ENCODE assay signal across 1 cellular context in the genomic region with DNA sequence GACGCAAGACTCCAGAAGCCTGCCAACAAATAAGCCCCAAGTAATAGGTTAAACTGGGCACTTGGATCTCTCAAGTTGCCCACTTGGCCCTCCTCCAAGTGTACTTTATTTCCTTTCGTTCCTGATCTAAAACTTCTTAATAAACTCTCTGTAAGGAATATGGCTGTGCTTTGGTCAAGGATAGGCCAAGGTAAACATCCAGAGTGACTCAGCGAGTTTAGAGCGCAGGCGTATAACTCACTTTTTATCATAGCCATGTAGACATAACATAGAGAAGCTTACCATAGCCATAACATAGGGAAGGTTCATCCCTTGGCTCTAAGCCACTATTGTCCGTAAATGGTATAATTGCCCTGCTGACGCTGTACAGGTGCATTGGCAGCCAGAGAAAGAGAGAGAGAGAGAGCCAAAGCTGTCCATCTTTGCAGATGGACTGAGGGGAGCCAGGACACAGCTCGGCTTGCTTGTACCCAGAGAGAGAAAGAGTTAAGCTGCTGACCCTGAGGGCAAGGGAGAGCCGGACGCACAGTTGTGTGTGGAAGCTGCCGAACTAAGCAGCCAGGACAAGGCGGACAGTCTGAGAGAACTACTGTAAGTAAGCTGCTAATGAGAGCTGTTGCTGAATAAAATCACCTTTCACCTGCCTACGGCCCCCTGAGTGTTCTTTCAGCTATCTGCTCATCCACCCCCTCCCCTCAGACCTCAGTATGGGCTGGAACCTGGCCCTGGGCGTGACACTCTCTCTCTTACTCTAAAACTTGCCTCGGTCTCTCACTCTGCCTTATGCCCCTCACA.
A peak's percentile ranks its signal among the peaks of the same experiment; 100 is the strongest.
TF ChIP-seq lines count a peak whose summit lies in the region.

No MANE protein-coding gene starts in this region.

TF ChIP-seq in K562, 482 proteins besides CTCF, POLR2A, EP300 and RAD21 (continues in another document):
- TF ChIP-seq FOSL1 (tag; conservative IDR thresholded peaks at IDR 0.05) (no peak), SMAD2 (IDR thresholded peaks at IDR 0.05; ENCODE audit: low read depth, low read length) (no peak), MAFG (tag; conservative IDR thresholded peaks at IDR 0.05) (peak; percentile 59), SREBF2 (CRISPR knock-in tag; IDR thresholded peaks at IDR 0.05) (no peak), L3MBTL2 (IDR thresholded peaks at IDR 0.05) (no peak), DMBX1 (CRISPR knock-in tag; IDR thresholded peaks at IDR 0.05; ENCODE audit: borderline replicate concordance) (0 out of 2 replicates have a peak, but pooled peaks have one; percentile 39), NR2F6 (CRISPR knock-in tag; IDR thresholded peaks at IDR 0.05) (no peak), KDM1A (IDR thresholded peaks at IDR 0.05) (no peak), LARP7 (IDR thresholded peaks at IDR 0.05) (no peak), SNIP1 (IDR thresholded peaks at IDR 0.05; ENCODE audit: low read depth) (no peak), EHMT2 (IDR thresholded peaks at IDR 0.05) (no peak), RCOR1 (IDR thresholded peaks at IDR 0.05; ENCODE audit: borderline replicate concordance in 1 of 2, low read depth in 2 of 2, low read length in 2 of 2) (no peak), ZBTB1 (CRISPR knock-in tag; IDR thresholded peaks at IDR 0.05; ENCODE audit: borderline replicate concordance, low read depth) (no peak), FOXO4 (CRISPR knock-in tag; IDR thresholded peaks at IDR 0.05) (no peak), XRCC5 (IDR thresholded peaks at IDR 0.05; ENCODE audit: low read depth, low read length) (no peak), ZNF445 (CRISPR knock-in tag; IDR thresholded peaks at IDR 0.05; ENCODE audit: low read depth) (no peak), ASH1L (IDR thresholded peaks at IDR 0.05; ENCODE audit: borderline replicate concordance, low read depth, partially characterized antibody) (no peak), ZFP1 (CRISPR knock-in tag; IDR thresholded peaks at IDR 0.05) (no peak), MTA1 (IDR thresholded peaks at IDR 0.05; ENCODE audit: borderline replicate concordance) (no peak), ATF1 (CRISPR knock-in tag; IDR thresholded peaks at IDR 0.05) (no peak), ATF1 (tag; IDR thresholded peaks at IDR 0.05) (no peak), NR4A1 (CRISPR knock-in tag; IDR thresholded peaks at IDR 0.05) (no peak), NR4A1 (tag; IDR thresholded peaks at IDR 0.05) (peak; percentile 83; the same call in 1 of the 2 replicates), FOXK2 (conservative IDR thresholded peaks at IDR 0.05 in 1 of 2, IDR thresholded peaks at IDR 0.05 in 1 of 2; ENCODE audit: low read depth in 2 of 2) (no peak), NR2C1 (IDR thresholded peaks at IDR 0.05) (no peak), NR2C1 (tag; IDR thresholded peaks at IDR 0.05) (peak; percentile 45; the same call in 1 of the 2 replicates), GATAD2A (IDR thresholded peaks at IDR 0.05) (no peak), ZNF589 (CRISPR knock-in tag; IDR thresholded peaks at IDR 0.05; ENCODE audit: low read depth) (no peak), ZNF639 (CRISPR knock-in tag; conservative IDR thresholded peaks at IDR 0.05 in 1 of 2, IDR thresholded peaks at IDR 0.05 in 1 of 2) (0 out of 4 replicates have a peak, but pooled peaks of 1 of the 2 experiments have one; percentile 39), ARNT (IDR thresholded peaks at IDR 0.05) (no peak), SMARCE1 (IDR thresholded peaks at IDR 0.05) (no peak), NFE2L1 (tag; IDR thresholded peaks at IDR 0.05; ENCODE audit: borderline replicate concordance, low read depth) (peak; percentile 48; the same call in 1 of the 2 replicates), ELF4 (CRISPR knock-in tag; IDR thresholded peaks at IDR 0.05) (no peak), GABPA (tag; conservative IDR thresholded peaks at IDR 0.05; ENCODE audit: low read depth) (no peak), TCF7 (IDR thresholded peaks at IDR 0.05; ENCODE audit: borderline replicate concordance) (no peak), HDAC2 (IDR thresholded peaks at IDR 0.05) (no peak), GATAD2B (IDR thresholded peaks at IDR 0.05; ENCODE audit: borderline replicate concordance) (no peak), EGR1 (conservative IDR thresholded peaks at IDR 0.05) (no peak), ZNF740 (CRISPR knock-in tag; IDR thresholded peaks at IDR 0.05) (no peak), ZNF740 (tag; IDR thresholded peaks at IDR 0.05) (no peak), ZNF316 (IDR thresholded peaks at IDR 0.05) (peak; percentile 34; the same call in 1 of the 2 replicates), PML (IDR thresholded peaks at IDR 0.05; ENCODE audit: low read length) (no peak)
- TF ChIP-seq, protein P1, sequence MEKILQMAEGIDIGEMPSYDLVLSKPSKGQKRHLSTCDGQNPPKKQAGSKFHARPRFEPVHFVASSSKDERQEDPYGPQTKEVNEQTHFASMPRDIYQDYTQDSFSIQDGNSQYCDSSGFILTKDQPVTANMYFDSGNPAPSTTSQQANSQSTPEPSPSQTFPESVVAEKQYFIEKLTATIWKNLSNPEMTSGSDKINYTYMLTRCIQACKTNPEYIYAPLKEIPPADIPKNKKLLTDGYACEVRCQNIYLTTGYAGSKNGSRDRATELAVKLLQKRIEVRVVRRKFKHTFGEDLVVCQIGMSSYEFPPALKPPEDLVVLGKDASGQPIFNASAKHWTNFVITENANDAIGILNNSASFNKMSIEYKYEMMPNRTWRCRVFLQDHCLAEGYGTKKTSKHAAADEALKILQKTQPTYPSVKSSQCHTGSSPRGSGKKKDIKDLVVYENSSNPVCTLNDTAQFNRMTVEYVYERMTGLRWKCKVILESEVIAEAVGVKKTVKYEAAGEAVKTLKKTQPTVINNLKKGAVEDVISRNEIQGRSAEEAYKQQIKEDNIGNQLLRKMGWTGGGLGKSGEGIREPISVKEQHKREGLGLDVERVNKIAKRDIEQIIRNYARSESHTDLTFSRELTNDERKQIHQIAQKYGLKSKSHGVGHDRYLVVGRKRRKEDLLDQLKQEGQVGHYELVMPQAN (IDR thresholded peaks at IDR 0.05; ENCODE audit: borderline replicate concordance) = no peak
- TF ChIP-seq, protein P2, sequence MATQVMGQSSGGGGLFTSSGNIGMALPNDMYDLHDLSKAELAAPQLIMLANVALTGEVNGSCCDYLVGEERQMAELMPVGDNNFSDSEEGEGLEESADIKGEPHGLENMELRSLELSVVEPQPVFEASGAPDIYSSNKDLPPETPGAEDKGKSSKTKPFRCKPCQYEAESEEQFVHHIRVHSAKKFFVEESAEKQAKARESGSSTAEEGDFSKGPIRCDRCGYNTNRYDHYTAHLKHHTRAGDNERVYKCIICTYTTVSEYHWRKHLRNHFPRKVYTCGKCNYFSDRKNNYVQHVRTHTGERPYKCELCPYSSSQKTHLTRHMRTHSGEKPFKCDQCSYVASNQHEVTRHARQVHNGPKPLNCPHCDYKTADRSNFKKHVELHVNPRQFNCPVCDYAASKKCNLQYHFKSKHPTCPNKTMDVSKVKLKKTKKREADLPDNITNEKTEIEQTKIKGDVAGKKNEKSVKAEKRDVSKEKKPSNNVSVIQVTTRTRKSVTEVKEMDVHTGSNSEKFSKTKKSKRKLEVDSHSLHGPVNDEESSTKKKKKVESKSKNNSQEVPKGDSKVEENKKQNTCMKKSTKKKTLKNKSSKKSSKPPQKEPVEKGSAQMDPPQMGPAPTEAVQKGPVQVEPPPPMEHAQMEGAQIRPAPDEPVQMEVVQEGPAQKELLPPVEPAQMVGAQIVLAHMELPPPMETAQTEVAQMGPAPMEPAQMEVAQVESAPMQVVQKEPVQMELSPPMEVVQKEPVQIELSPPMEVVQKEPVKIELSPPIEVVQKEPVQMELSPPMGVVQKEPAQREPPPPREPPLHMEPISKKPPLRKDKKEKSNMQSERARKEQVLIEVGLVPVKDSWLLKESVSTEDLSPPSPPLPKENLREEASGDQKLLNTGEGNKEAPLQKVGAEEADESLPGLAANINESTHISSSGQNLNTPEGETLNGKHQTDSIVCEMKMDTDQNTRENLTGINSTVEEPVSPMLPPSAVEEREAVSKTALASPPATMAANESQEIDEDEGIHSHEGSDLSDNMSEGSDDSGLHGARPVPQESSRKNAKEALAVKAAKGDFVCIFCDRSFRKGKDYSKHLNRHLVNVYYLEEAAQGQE (CRISPR knock-in tag; IDR thresholded peaks at IDR 0.05; ENCODE audit: low read depth) = no peak
- TF ChIP-seq, protein P3, sequence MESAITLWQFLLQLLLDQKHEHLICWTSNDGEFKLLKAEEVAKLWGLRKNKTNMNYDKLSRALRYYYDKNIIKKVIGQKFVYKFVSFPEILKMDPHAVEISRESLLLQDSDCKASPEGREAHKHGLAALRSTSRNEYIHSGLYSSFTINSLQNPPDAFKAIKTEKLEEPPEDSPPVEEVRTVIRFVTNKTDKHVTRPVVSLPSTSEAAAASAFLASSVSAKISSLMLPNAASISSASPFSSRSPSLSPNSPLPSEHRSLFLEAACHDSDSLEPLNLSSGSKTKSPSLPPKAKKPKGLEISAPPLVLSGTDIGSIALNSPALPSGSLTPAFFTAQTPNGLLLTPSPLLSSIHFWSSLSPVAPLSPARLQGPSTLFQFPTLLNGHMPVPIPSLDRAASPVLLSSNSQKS (CRISPR knock-in tag; IDR thresholded peaks at IDR 0.05) = no peak
- TF ChIP-seq, protein P4, sequence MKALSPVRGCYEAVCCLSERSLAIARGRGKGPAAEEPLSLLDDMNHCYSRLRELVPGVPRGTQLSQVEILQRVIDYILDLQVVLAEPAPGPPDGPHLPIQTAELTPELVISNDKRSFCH (CRISPR knock-in tag; IDR thresholded peaks at IDR 0.05) = no peak
- TF ChIP-seq, protein P4 (tag; IDR thresholded peaks at IDR 0.05) = 0 out of 2 replicates have a peak, but pooled peaks have one; percentile 24
- TF ChIP-seq, protein P5, sequence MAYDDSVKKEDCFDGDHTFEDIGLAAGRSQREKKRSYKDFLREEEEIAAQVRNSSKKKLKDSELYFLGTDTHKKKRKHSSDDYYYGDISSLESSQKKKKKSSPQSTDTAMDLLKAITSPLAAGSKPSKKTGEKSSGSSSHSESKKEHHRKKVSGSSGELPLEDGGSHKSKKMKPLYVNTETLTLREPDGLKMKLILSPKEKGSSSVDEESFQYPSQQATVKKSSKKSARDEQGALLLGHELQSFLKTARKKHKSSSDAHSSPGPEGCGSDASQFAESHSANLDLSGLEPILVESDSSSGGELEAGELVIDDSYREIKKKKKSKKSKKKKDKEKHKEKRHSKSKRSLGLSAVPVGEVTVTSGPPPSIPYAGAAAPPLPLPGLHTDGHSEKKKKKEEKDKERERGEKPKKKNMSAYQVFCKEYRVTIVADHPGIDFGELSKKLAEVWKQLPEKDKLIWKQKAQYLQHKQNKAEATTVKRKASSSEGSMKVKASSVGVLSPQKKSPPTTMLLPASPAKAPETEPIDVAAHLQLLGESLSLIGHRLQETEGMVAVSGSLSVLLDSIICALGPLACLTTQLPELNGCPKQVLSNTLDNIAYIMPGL (CRISPR knock-in tag; IDR thresholded peaks at IDR 0.05) = no peak
- TF ChIP-seq, protein P6, sequence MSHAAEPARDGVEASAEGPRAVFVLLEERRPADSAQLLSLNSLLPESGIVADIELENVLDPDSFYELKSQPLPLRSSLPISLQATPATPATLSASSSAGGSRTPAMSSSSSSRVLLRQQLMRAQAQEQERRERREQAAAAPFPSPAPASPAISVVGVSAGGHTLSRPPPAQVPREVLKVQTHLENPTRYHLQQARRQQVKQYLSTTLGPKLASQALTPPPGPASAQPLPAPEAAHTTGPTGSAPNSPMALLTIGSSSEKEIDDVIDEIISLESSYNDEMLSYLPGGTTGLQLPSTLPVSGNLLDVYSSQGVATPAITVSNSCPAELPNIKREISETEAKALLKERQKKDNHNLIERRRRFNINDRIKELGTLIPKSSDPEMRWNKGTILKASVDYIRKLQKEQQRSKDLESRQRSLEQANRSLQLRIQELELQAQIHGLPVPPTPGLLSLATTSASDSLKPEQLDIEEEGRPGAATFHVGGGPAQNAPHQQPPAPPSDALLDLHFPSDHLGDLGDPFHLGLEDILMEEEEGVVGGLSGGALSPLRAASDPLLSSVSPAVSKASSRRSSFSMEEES (CRISPR knock-in tag; IDR thresholded peaks at IDR 0.05) = no peak
- TF ChIP-seq, protein P7, sequence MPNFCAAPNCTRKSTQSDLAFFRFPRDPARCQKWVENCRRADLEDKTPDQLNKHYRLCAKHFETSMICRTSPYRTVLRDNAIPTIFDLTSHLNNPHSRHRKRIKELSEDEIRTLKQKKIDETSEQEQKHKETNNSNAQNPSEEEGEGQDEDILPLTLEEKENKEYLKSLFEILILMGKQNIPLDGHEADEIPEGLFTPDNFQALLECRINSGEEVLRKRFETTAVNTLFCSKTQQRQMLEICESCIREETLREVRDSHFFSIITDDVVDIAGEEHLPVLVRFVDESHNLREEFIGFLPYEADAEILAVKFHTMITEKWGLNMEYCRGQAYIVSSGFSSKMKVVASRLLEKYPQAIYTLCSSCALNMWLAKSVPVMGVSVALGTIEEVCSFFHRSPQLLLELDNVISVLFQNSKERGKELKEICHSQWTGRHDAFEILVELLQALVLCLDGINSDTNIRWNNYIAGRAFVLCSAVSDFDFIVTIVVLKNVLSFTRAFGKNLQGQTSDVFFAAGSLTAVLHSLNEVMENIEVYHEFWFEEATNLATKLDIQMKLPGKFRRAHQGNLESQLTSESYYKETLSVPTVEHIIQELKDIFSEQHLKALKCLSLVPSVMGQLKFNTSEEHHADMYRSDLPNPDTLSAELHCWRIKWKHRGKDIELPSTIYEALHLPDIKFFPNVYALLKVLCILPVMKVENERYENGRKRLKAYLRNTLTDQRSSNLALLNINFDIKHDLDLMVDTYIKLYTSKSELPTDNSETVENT (CRISPR knock-in tag; IDR thresholded peaks at IDR 0.05) = no peak
